Comparison of ENCODE assay signal across 16 cellular contexts in genomic region chr6:37092851-37093727, GRCh38.
A peak's percentile ranks its signal among the peaks of the same experiment; 100 is the strongest.
DNase-seq lines count a peak whose midpoint lies in the region; TF ChIP-seq lines count a peak whose summit lies in the region.
"Had no signal": no experiment of that assay in that cellular context is flagged by ENCODE, and none has a peak within 500 bp of the region (broad histone marks: within the 10 kb centered on the region; RNA-seq: fewer than 3 reads in every experiment).

No MANE protein-coding gene starts in this region.

- H3K56ac ChIP-seq in mesendoderm (ENCODE audit: low read length): peak overlapping the region; percentile 27

- H3K36me3 Mint-ChIP-seq in endodermal cell (ENCODE audit: low read depth): no peaks in the 10 kb centered on the region

- H3K4me1 ChIP-seq in endodermal cell (ENCODE audit: control insufficient read depth, insufficient read depth, low read length): no peaks in the 10 kb centered on the region
- peaks cover 2% of the 10 kb centered on the region for H3K4me1 ChIP-seq in mesendoderm (ENCODE audit: control insufficient read depth, low read depth, low read length)

- H3K27ac Mint-ChIP-seq in endodermal cell: no peak overlapping the region

- no peaks in the 10 kb centered on the region for H3K9me3 ChIP-seq in endodermal cell (ENCODE audit: control insufficient read depth, low read length)
- H3K9me3 ChIP-seq: vagina had no signal

- H3K4me2 ChIP-seq in mesendoderm (ENCODE audit: low read length): no peak overlapping the region

- peak; percentile 15 for DNase-seq in stimulated activated CD4-positive, alpha-beta T cell treated with anti-CD3 and anti-CD28 coated beads, Interleukin-1b, Interleukin-23, amount 100 ng/mL, for 48 hours
- no peak for DNase-seq in stimulated activated CD4-positive, alpha-beta T cell treated with anti-CD3 and anti-CD28 coated beads, Interleukin-4, amount 100 ng/mL, for 1 hour
- DNase-seq in endodermal cell (no peak), mesendoderm (no peak), GM20000 (ENCODE audit: low spot score) (no peak), NCI-H748 treated with DMSO at 0.1 percent for 48 hours (lab: John Stamatoyannopoulos, UW) (no peak), AG08395 (ENCODE audit: low spot score) (no peak)
- no peak for DNase-seq in stimulated activated naive CD4-positive, alpha-beta T cell treated with Interleukin-2 at 50 U/mL for 16 hours (lab: John Stamatoyannopoulos, UW)
- DNase-seq: activated CD4-positive, CD25-positive, alpha-beta regulatory T cell; aorta; effector memory CD4-positive, alpha-beta T cell; glutamatergic neuron; left colon; NCI-H2029 had no signal

- no peaks in the 10 kb centered on the region for H3K79me2 ChIP-seq in mesendoderm (ENCODE audit: control insufficient read depth, insufficient read depth, low read length)

- H3K9me3 Mint-ChIP-seq in endodermal cell: no peaks in the 10 kb centered on the region
- H3K9me3 Mint-ChIP-seq: neural crest cell had no signal

- no peak overlapping the region for H3K4me3 Mint-ChIP-seq in endodermal cell
- H3K4me3 Mint-ChIP-seq: neural crest cell had no signal

- H2AK5ac ChIP-seq in mesendoderm (ENCODE audit: low read length): no peak overlapping the region

- peak overlapping the region; percentile 77 for H4K8ac ChIP-seq in mesendoderm (ENCODE audit: low read depth, low read length)

- no peak overlapping the region for H4K5ac ChIP-seq in mesendoderm (ENCODE audit: low read length)

- H3K9ac ChIP-seq in endodermal cell (ENCODE audit: extremely low read depth, low read length, poor library complexity, severe bottlenecking) (no peak overlapping the region), mesendoderm (ENCODE audit: low read length) (no peak overlapping the region)

- H3K23ac ChIP-seq in mesendoderm (ENCODE audit: low read length): no peak overlapping the region

- 86% methylated on average over 11 to 16 of the region's 16 CpGs for WGBS in endodermal cell (ENCODE audit: insufficient coverage in 1 of 2, insufficient read length in 1 of 2), 2 experiments
- no CpG with 5 or more reads among the region's 16 CpGs for WGBS in mesendoderm (ENCODE audit: extremely low coverage, insufficient coverage, low lambda C conversion rate)

- H3K4me1 Mint-ChIP-seq in endodermal cell: peaks cover 9% of the 10 kb centered on the region
- H3K4me1 Mint-ChIP-seq: neural crest cell had no signal

- peak overlapping the region; percentile 24 for H3K27ac ChIP-seq in endodermal cell (ENCODE audit: low read depth, low read length)
- H3K27ac ChIP-seq in mesendoderm (ENCODE audit: low read depth, low read length): no peak overlapping the region
- H3K27ac ChIP-seq: vagina had no signal

- peak overlapping the region; percentile 42 for H3K18ac ChIP-seq in mesendoderm (ENCODE audit: low read length)

- no peak overlapping the region for H2BK5ac ChIP-seq in mesendoderm (ENCODE audit: low read length)

- H3K4me3 ChIP-seq in endodermal cell (ENCODE audit: low read length) (no peak overlapping the region), mesendoderm (ENCODE audit: low read length) (no peak overlapping the region)
- H3K4me3 ChIP-seq: vagina had no signal

- no peaks in the 10 kb centered on the region for H3K27me3 ChIP-seq in endodermal cell (ENCODE audit: control insufficient read depth, insufficient read depth, low read length, poor library complexity, severe bottlenecking)
- no peaks in the 10 kb centered on the region for H3K27me3 ChIP-seq in mesendoderm (ENCODE audit: insufficient read depth, low read length, poor library complexity)
- H3K27me3 ChIP-seq: vagina had no signal

- H3K4ac ChIP-seq in mesendoderm (ENCODE audit: low read depth, low read length): no peak overlapping the region

- TF ChIP-seq CTCF in endodermal cell (conservative IDR thresholded peaks at IDR 0.05) (no peak), GM20000 (IDR thresholded peaks at IDR 0.05; ENCODE audit: extremely low read depth, missing control alignments) (no peak)

- H3K27me3 Mint-ChIP-seq in endodermal cell (ENCODE audit: insufficient read depth): no peaks in the 10 kb centered on the region

- H3K36me3 ChIP-seq in endodermal cell (ENCODE audit: control insufficient read depth, insufficient read depth, low read length): no peaks in the 10 kb centered on the region
- no peaks in the 10 kb centered on the region for H3K36me3 ChIP-seq in mesendoderm (ENCODE audit: control insufficient read depth, insufficient read depth, low read length)
- H3K36me3 ChIP-seq: vagina had no signal

- H2BK15ac ChIP-seq in mesendoderm (replicated peaks; ENCODE audit: low read depth): no peak overlapping the region

- no peak overlapping the region for H2BK120ac ChIP-seq in mesendoderm (ENCODE audit: low read depth, low read length)

- no peaks in the 10 kb centered on the region for H3K79me1 ChIP-seq in mesendoderm (ENCODE audit: low read length)
